21 cellular contexts compared by ENCODE assay signal in the genomic region with DNA sequence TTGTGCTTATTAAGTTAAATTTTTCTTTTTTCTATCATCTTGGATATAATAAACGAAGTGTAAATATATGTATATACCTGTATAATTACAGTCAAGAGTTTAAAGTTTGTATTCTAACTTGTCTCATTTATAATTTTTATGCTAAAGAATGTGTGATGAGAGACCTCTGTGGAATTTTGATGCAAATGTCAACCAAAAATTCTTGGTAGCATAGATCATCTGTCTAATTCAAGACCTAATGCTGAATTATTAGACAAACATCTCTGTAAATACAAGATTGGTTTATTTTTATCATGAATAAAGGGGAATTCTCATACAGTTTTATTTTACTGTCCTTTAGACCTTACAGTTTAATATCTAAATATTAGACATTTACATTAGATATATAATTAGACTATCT.
A peak's percentile ranks its signal among the peaks of the same experiment; 100 is the strongest.
DNase-seq lines count a peak whose midpoint lies in the region; FAIRE-seq and TF ChIP-seq lines count a peak whose summit lies in the region.
"Had no signal": no experiment of that assay in that cellular context is flagged by ENCODE, and none has a peak within 500 bp of the region (broad histone marks: within the 10 kb centered on the region; RNA-seq: fewer than 3 reads in every experiment).

No MANE protein-coding gene starts in this region.

- H3K36me3 ChIP-seq in HAP-1 (replicated peaks), result no peaks in the 10 kb centered on the region
- no peaks in the 10 kb centered on the region for H3K36me3 ChIP-seq in uterus

- no peak overlapping the region for H3K27ac ChIP-seq in uterus
- H3K27ac ChIP-seq: HL-60, KMS-11, PC-9 had no signal

- in situ Hi-C loops in HAP-1 (cut with MboI; ENCODE audit: low sequenced_read_pairs), result no loop called here

- peak; percentile 21 for FAIRE-seq in colon (lab: Jason Lieb, UNC)
- FAIRE-seq: A204.1 had no signal

- H3K9me3 ChIP-seq in HAP-1 (no peaks in the 10 kb centered on the region), uterus (no peaks in the 10 kb centered on the region)

- TF ChIP-seq CTCF in uterus (IDR thresholded peaks at IDR 0.05), result no peak

- H3K4me1 ChIP-seq in HAP-1 (no peaks in the 10 kb centered on the region), uterus (no peaks in the 10 kb centered on the region)

- H3K27me3 ChIP-seq in HAP-1 (ENCODE audit: low read depth) (no peaks in the 10 kb centered on the region), uterus (no peaks in the 10 kb centered on the region)

- TF ChIP-seq POLR2A in uterus (IDR thresholded peaks at IDR 0.05), result no peak

- H3K4me3 ChIP-seq in HAP-1, result no peak overlapping the region
- H3K4me3 ChIP-seq in uterus, result no peak overlapping the region
- H3K4me3 ChIP-seq: GM23338, PC-9 had no signal

- DNase-seq in EL (peak; percentile 65), M059J (ENCODE audit: low read depth) (peak; percentile 30), kidney glomerular epithelial cell (lab: John Stamatoyannopoulos, UW) (peak; percentile 30), nucleus accumbens (lab: John Stamatoyannopoulos, UW) (no peak), HAP-1 (ENCODE audit: low spot score in 2 of 2) (no peak), NCI-H2029 treated with DMSO at 0.1 percent for 48 hours (lab: John Stamatoyannopoulos, UW) (no peak), uterus (no peak)
- DNase-seq: CD4-positive, alpha-beta T cell; DMS79 treated with DMSO at 0.1 percent for 48 hours; MM.1S; NCI-H1105; NCI-H1694 treated with DMSO at 0.1 percent for 48 hours; NCI-H2171; NCI-H446 treated with DMSO at 0.1 percent for 48 hours; NCI-H748 treated with DMSO at 0.1 percent for 48 hours; PC-9 had no signal

- intact Hi-C loops in uterus (cut with DNase I; ENCODE audit: low total_unique reads), result no loop called here

Comparison
In these comparisons a context has a peak if more than half of its experiments do, and no peak if none do; other contexts are left out.
1. DNase-seq: peak in EL (single experiment), M059J (single experiment) and kidney glomerular epithelial cell (single experiment); none in nucleus accumbens (0 of 56), HAP-1 (0 of 2), NCI-H2029 treated with DMSO at 0.1 percent for 48 hours (single experiment) and uterus (0 of 2).